ENCODE assay signal across 13 cellular contexts in the genomic region with DNA sequence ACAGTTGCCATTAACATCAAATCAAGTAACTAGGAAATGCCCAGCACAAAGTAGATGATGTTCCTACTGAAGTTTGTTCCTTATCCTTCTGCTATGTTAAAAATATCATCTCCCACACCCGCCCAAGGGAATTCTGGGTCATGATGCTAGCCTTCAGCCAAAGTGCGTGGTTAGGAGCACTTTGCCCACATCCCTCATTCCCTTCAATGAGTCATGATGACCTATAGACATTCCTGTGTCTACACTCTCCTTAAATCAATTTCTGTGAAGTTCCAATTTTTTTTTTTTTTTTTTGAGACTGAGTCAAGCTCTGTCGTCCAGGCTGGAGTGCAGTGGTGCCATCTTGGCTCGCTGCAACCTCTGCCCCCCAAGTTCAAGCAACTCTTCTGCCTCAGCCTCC. TPM values are rescaled to one million over a fixed set of nuclear protein-coding genes. Genes with fewer than 3 reads are reported as not detected.
DNase-seq lines count a peak whose midpoint lies in the region; ATAC-seq and TF ChIP-seq lines count a peak whose summit lies in the region.
"Had no signal": no experiment of that assay in that cellular context is flagged by ENCODE, and none has a peak within 500 bp of the region (broad histone marks: within the 10 kb centered on the region; RNA-seq: fewer than 3 reads in every experiment).

No MANE protein-coding gene starts in this region.

- H3K9me2 ChIP-seq in GM23248 (ENCODE audit: insufficient read depth): no peaks in the 10 kb centered on the region

- H3K27ac ChIP-seq in GM23248 (peak overlapping the region; percentile 98), SJSA1 (peak overlapping the region; percentile 46), uterus (peak overlapping the region in 1 of 2 donors; percentile 21)
- H3K27ac ChIP-seq: gastrocnemius medialis, right atrium auricular region had no signal

- H3K36me3 ChIP-seq in GM23248 (ENCODE audit: low read depth): no peaks in the 10 kb centered on the region
- no peaks in the 10 kb centered on the region for H3K36me3 ChIP-seq in SJSA1
- H3K36me3 ChIP-seq in uterus: no peaks in the 10 kb centered on the region
- H3K36me3 ChIP-seq in HAP-1 (replicated peaks): no peaks in the 10 kb centered on the region
- H3K36me3 ChIP-seq: gastrocnemius medialis, right atrium auricular region had no signal

- in situ Hi-C loops in GM23248 (cut with MboI): no loop called here
- in situ Hi-C loops in HAP-1 (cut with MboI; ENCODE audit: low sequenced_read_pairs): no loop called here

- no peak overlapping the region for H2AFZ ChIP-seq in GM23248

- ATAC-seq in HG02763 (IDR thresholded peaks at IDR 0.05; ENCODE audit: unreplicated experiment) (no peak), HG03565 (IDR thresholded peaks at IDR 0.05; ENCODE audit: unreplicated experiment) (no peak)
- ATAC-seq: gastrocnemius medialis, GM12878, left cardiac atrium had no signal

- no peak for TF ChIP-seq POLR2A in uterus (IDR thresholded peaks at IDR 0.05)

- H3K9me3 ChIP-seq in GM23248 (ENCODE audit: low read depth) (no peaks in the 10 kb centered on the region), SJSA1 (replicated peaks) (no peaks in the 10 kb centered on the region), uterus (no peaks in the 10 kb centered on the region), HAP-1 (no peaks in the 10 kb centered on the region)
- H3K9me3 ChIP-seq: gastrocnemius medialis, right atrium auricular region had no signal

- intact Hi-C loops in uterus (cut with DNase I; ENCODE audit: low total_unique reads): no loop called here

- H3K4me3 ChIP-seq in GM23248 (no peak overlapping the region), SJSA1 (no peak overlapping the region), fibroblast of the aortic adventitia (ENCODE audit: low read depth, low read length) (no peak overlapping the region), uterus (no peak overlapping the region), HAP-1 (no peak overlapping the region)
- H3K4me3 ChIP-seq: gastrocnemius medialis, GM12878, right atrium auricular region had no signal

- H4K20me1 ChIP-seq in GM23248 (ENCODE audit: insufficient read depth): no peaks in the 10 kb centered on the region

- peak overlapping the region; percentile 61 for H3K4me2 ChIP-seq in GM23248 (ENCODE audit: unreplicated experiment)

- H3K9ac ChIP-seq in GM23248: peak overlapping the region; percentile 73

- no peaks in the 10 kb centered on the region for H3K79me2 ChIP-seq in GM23248 (ENCODE audit: insufficient read depth)

- peak; percentile 96 for DNase-seq in GM23248
- peak in 1 of 2 experiments; percentile 36 for DNase-seq in SJSA1 (ENCODE audit: low read depth in 1 of 2, low spot score in 2 of 2)
- DNase-seq in fibroblast of the aortic adventitia (ENCODE audit: low read depth): peak; percentile 90
- DNase-seq in uterus: peak; percentile 24 to 25
- no peak for DNase-seq in HAP-1 (ENCODE audit: low spot score in 2 of 2)
- DNase-seq: activated naive CD4-positive, alpha-beta T cell treated with anti-CD3 and anti-CD28 coated beads, Interleukin-2, amount 10 ng/mL, durations not matched to agents 7 days and 5 days; gastrocnemius medialis; left cardiac atrium; NCI-H2227 treated with DMSO at 0.1 percent for 48 hours had no signal

- peaks cover 31% of the 10 kb centered on the region for H3K4me1 ChIP-seq in GM23248 (ENCODE audit: insufficient read depth)
- peaks cover 9% of the 10 kb centered on the region for H3K4me1 ChIP-seq in SJSA1 (replicated peaks)
- H3K4me1 ChIP-seq in uterus: no peaks in the 10 kb centered on the region
- no peaks in the 10 kb centered on the region for H3K4me1 ChIP-seq in HAP-1
- H3K4me1 ChIP-seq: gastrocnemius medialis, right atrium auricular region had no signal

- H3F3A ChIP-seq in GM23248 (ENCODE audit: insufficient read depth): peaks cover 36% of the 10 kb centered on the region

- 8 to 9% methylated on average over 4 of the region's 4 CpGs for WGBS in GM23248 (ENCODE audit: low coverage in 1 of 2, low lambda C conversion rate in 2 of 2, missing lambda C conversion rate in 2 of 2), 2 experiments

- H3K27me3 ChIP-seq in GM23248 (replicated peaks; ENCODE audit: insufficient read depth): no peaks in the 10 kb centered on the region
- no peaks in the 10 kb centered on the region for H3K27me3 ChIP-seq in SJSA1 (replicated peaks)
- no peaks in the 10 kb centered on the region for H3K27me3 ChIP-seq in uterus
- no peaks in the 10 kb centered on the region for H3K27me3 ChIP-seq in HAP-1 (ENCODE audit: low read depth)
- H3K27me3 ChIP-seq: gastrocnemius medialis, right atrium auricular region had no signal

- TF ChIP-seq CTCF in fibroblast of the aortic adventitia (IDR thresholded peaks at IDR 0.05; ENCODE audit: insufficient read depth, low read length): no peak
- no peak for TF ChIP-seq CTCF in uterus (IDR thresholded peaks at IDR 0.05)

RNA-seq across cellular contexts. Expression of gene RXFP2, which starts 17.0 kb away (rescaled TPM):
- total RNA-seq in GM23248 (2014; rRNA removed; shearing (Covaris generic)): not detected in 2 replicates
- polyA plus RNA-seq in GM23248 (2016; fragmentation: Nextera tagmentation; extraction: Ambion mirVana): 0.09 TPM in 1 of 2 replicates, not detected in the other
- 0.16 TPM in 1 of 2 replicates, not detected in the other for total RNA-seq in SJSA1 (2014; rRNA removed; shearing (Covaris generic))
- total RNA-seq in fibroblast of the aortic adventitia (ENCODE audit: low replicate concordance): not detected in 2 replicates
- 1 to 10 TPM in 2 of 4 donors, under 1 TPM in 2; 0.26 to 8.2 (median 2.4) TPM for total RNA-seq in uterus
- total RNA-seq: GM12878, left cardiac atrium, right atrium auricular region had no signal

Comparison
In these comparisons a context has a peak if more than half of its experiments do, and no peak if none do; other contexts are left out.
1. DNase-seq: peak in GM23248 (single experiment), fibroblast of the aortic adventitia (single experiment) and uterus (2 of 2); none in HAP-1 (0 of 2).